Comparison of ENCODE assay signal across 1 cellular context in the genomic region with DNA sequence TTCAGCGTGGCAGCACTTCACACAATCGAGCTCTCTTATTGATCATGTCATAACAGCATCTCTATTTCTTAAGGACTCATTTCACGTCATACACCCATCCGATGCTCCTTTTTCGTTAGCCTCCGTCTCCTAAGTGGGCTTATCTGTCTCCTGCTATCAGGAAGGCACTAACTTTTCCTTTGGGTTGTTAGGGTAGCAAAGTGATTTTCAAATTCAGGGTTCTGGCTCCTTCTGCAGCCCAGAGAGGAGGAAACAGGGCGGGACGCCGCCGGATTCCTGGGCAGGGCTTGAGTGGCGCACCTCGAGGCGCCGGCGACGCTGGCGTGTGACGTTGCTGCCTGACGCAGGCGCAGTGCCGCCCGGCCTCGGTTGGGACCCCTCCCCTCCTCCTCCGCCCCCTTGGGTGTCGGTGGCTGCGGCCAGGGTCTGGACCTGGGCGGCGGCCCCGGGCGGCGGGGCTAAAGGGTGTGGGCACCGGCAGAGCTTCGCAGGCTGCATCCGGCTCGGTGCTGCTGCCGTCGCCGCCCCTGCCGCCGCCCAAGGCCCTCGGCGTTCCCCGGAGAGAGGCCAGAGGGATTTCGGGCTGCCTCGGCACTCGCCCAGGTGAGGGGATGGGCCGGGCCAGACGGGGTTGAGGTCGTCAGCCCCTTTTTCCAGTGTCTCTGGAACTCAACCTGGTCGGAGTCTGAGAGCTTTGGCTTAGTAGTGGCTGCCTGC.
TF ChIP-seq lines count a peak whose summit lies in the region.

TSS of gene BLTP1 (plus strand) at position 350 of the 717 bp plus-strand sequence. CDS start 18,317 bp downstream, outside the sequence.

TF ChIP-seq in K562, 482 proteins besides CTCF, POLR2A, EP300 and RAD21 (continued from another document and continues in another):
- no peak for TF ChIP-seq FOXO4 (CRISPR knock-in tag; IDR thresholded peaks at IDR 0.05)
- peak; percentile 84; the same call in 1 of the 2 replicates for TF ChIP-seq PHF8 (IDR thresholded peaks at IDR 0.05; ENCODE audit: borderline replicate concordance, low read length)
- TF ChIP-seq STAT5A (IDR thresholded peaks at IDR 0.05; ENCODE audit: borderline replicate concordance, low read length), result no peak
- no peak for TF ChIP-seq PRDM10 (IDR thresholded peaks at IDR 0.05; ENCODE audit: partially characterized antibody)
- peak; percentile 55 for TF ChIP-seq HNRNPLL (IDR thresholded peaks at IDR 0.05; ENCODE audit: low read depth, low read length, poor library complexity, severe bottlenecking)
- no peak for TF ChIP-seq ZNF695 (CRISPR knock-in tag; IDR thresholded peaks at IDR 0.05)
- TF ChIP-seq, protein P1, sequence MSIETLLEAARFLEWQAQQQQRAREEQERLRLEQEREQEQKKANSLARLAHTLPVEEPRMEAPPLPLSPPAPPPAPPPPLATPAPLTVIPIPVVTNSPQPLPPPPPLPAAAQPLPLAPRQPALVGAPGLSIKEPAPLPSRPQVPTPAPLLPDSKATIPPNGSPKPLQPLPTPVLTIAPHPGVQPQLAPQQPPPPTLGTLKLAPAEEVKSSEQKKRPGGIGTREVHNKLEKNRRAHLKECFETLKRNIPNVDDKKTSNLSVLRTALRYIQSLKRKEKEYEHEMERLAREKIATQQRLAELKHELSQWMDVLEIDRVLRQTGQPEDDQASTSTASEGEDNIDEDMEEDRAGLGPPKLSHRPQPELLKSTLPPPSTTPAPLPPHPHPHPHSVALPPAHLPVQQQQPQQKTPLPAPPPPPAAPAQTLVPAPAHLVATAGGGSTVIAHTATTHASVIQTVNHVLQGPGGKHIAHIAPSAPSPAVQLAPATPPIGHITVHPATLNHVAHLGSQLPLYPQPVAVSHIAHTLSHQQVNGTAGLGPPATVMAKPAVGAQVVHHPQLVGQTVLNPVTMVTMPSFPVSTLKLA (conservative IDR thresholded peaks at IDR 0.05), result peak in 1 of 2 experiments; percentile 40; a peak in 1 of 4 replicates
- TF ChIP-seq ZNF707 (CRISPR knock-in tag; conservative IDR thresholded peaks at IDR 0.05), result no peak
- TF ChIP-seq, protein P2, sequence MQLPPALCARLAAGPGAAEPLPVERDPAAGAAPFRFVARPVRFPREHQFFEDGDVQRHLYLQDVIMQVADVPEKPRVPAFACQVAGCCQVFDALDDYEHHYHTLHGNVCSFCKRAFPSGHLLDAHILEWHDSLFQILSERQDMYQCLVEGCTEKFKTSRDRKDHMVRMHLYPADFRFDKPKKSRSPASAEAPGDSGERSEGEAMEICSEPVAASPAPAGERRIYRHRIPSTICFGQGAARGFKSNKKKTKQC (CRISPR knock-in tag; IDR thresholded peaks at IDR 0.05), result no peak
- no peak for TF ChIP-seq ZNF282 (CRISPR knock-in tag; IDR thresholded peaks at IDR 0.05)
- TF ChIP-seq, protein P3, sequence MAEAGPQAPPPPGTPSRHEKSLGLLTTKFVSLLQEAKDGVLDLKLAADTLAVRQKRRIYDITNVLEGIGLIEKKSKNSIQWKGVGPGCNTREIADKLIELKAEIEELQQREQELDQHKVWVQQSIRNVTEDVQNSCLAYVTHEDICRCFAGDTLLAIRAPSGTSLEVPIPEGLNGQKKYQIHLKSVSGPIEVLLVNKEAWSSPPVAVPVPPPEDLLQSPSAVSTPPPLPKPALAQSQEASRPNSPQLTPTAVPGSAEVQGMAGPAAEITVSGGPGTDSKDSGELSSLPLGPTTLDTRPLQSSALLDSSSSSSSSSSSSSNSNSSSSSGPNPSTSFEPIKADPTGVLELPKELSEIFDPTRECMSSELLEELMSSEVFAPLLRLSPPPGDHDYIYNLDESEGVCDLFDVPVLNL (CRISPR knock-in tag; IDR thresholded peaks at IDR 0.05; ENCODE audit: low read depth), result no peak
- TF ChIP-seq GATA2 (CRISPR knock-in tag; IDR thresholded peaks at IDR 0.05), result no peak
- peak; percentile 81 for TF ChIP-seq POLR2AphosphoS5 (IDR thresholded peaks at IDR 0.05; ENCODE audit: control insufficient read depth, insufficient read depth, low read depth, low read length)
- TF ChIP-seq, protein P4, sequence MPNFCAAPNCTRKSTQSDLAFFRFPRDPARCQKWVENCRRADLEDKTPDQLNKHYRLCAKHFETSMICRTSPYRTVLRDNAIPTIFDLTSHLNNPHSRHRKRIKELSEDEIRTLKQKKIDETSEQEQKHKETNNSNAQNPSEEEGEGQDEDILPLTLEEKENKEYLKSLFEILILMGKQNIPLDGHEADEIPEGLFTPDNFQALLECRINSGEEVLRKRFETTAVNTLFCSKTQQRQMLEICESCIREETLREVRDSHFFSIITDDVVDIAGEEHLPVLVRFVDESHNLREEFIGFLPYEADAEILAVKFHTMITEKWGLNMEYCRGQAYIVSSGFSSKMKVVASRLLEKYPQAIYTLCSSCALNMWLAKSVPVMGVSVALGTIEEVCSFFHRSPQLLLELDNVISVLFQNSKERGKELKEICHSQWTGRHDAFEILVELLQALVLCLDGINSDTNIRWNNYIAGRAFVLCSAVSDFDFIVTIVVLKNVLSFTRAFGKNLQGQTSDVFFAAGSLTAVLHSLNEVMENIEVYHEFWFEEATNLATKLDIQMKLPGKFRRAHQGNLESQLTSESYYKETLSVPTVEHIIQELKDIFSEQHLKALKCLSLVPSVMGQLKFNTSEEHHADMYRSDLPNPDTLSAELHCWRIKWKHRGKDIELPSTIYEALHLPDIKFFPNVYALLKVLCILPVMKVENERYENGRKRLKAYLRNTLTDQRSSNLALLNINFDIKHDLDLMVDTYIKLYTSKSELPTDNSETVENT (CRISPR knock-in tag; IDR thresholded peaks at IDR 0.05), result no peak
- no peak for TF ChIP-seq DIDO1 (tag; IDR thresholded peaks at IDR 0.05; ENCODE audit: low read depth)
- no peak for TF ChIP-seq RBM39 (optimal IDR thresholded peaks at IDR 0.05; ENCODE audit: low read depth, low read length)
- no peak for TF ChIP-seq ILK (tag; IDR thresholded peaks at IDR 0.05; ENCODE audit: borderline replicate concordance, low read depth)
- TF ChIP-seq NCOR1 (IDR thresholded peaks at IDR 0.05), result no peak
- TF ChIP-seq ZNF324 (CRISPR knock-in tag; IDR thresholded peaks at IDR 0.05), result no peak
- no peak for TF ChIP-seq ZNF57 (CRISPR knock-in tag; IDR thresholded peaks at IDR 0.05)
- no peak for TF ChIP-seq XRCC5 (IDR thresholded peaks at IDR 0.05; ENCODE audit: low read depth, low read length)
- peak; percentile 91 for TF ChIP-seq RBBP5 (IDR thresholded peaks at IDR 0.05; ENCODE audit: borderline replicate concordance, insufficient read depth, low read length, poor library complexity, severe bottlenecking)
- TF ChIP-seq MIER1 (IDR thresholded peaks at IDR 0.05; ENCODE audit: low read depth), result no peak
- TF ChIP-seq ZFX (CRISPR knock-in tag; IDR thresholded peaks at IDR 0.05), result peak; percentile 93
- TF ChIP-seq POLR2G (IDR thresholded peaks at IDR 0.05; ENCODE audit: low read depth, low read length), result peak; percentile 81
- TF ChIP-seq NFXL1 (CRISPR knock-in tag; IDR thresholded peaks at IDR 0.05), result no peak
- TF ChIP-seq, protein P5, sequence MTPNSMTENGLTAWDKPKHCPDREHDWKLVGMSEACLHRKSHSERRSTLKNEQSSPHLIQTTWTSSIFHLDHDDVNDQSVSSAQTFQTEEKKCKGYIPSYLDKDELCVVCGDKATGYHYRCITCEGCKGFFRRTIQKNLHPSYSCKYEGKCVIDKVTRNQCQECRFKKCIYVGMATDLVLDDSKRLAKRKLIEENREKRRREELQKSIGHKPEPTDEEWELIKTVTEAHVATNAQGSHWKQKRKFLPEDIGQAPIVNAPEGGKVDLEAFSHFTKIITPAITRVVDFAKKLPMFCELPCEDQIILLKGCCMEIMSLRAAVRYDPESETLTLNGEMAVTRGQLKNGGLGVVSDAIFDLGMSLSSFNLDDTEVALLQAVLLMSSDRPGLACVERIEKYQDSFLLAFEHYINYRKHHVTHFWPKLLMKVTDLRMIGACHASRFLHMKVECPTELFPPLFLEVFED (CRISPR knock-in tag; conservative IDR thresholded peaks at IDR 0.05), result no peak
- TF ChIP-seq FOSL1 (tag; conservative IDR thresholded peaks at IDR 0.05), result no peak
- no peak for TF ChIP-seq TCF7 (IDR thresholded peaks at IDR 0.05; ENCODE audit: borderline replicate concordance)
- TF ChIP-seq PTTG1 (tag; IDR thresholded peaks at IDR 0.05; ENCODE audit: low read depth), result no peak
- no peak for TF ChIP-seq POLR2AphosphoS2 (IDR thresholded peaks at IDR 0.05; ENCODE audit: low read length)
- TF ChIP-seq ADNP (tag; IDR thresholded peaks at IDR 0.05), result no peak
- TF ChIP-seq ATF1 (CRISPR knock-in tag; IDR thresholded peaks at IDR 0.05), result peak; percentile 89
- TF ChIP-seq ATF1 (tag; IDR thresholded peaks at IDR 0.05), result peak; percentile 99
- TF ChIP-seq WHSC1 (IDR thresholded peaks at IDR 0.05; ENCODE audit: low read length), result no peak
- TF ChIP-seq ZNF778 (CRISPR knock-in tag; IDR thresholded peaks at IDR 0.05), result no peak
- peak in 1 of 2 experiments; percentile 70; a peak in 2 of 4 replicates for TF ChIP-seq TBL1XR1 (IDR thresholded peaks at IDR 0.05; ENCODE audit: low read length in 2 of 2)
- no peak for TF ChIP-seq CEBPZ (IDR thresholded peaks at IDR 0.05; ENCODE audit: borderline replicate concordance, low read depth, low read length)
- no peak for TF ChIP-seq DEAF1 (CRISPR knock-in tag; IDR thresholded peaks at IDR 0.05)
- TF ChIP-seq NFATC3 (IDR thresholded peaks at IDR 0.05), result no peak
- no peak for TF ChIP-seq ZSCAN32 (CRISPR knock-in tag; IDR thresholded peaks at IDR 0.05)
- no peak for TF ChIP-seq SMAD4 (CRISPR knock-in tag; conservative IDR thresholded peaks at IDR 0.05)
- peak in 1 of 2 experiments; percentile 46; a peak in 1 of 4 replicates for TF ChIP-seq CSDE1 (IDR thresholded peaks at IDR 0.05)
- TF ChIP-seq BACH1 (tag; IDR thresholded peaks at IDR 0.05), result no peak
- peak; percentile 34; the same call in 1 of the 2 replicates for TF ChIP-seq GABPB1 (CRISPR knock-in tag; IDR thresholded peaks at IDR 0.05)
- TF ChIP-seq NFIX (CRISPR knock-in tag; IDR thresholded peaks at IDR 0.05; ENCODE audit: low read depth), result no peak
